In the genomic region with DNA sequence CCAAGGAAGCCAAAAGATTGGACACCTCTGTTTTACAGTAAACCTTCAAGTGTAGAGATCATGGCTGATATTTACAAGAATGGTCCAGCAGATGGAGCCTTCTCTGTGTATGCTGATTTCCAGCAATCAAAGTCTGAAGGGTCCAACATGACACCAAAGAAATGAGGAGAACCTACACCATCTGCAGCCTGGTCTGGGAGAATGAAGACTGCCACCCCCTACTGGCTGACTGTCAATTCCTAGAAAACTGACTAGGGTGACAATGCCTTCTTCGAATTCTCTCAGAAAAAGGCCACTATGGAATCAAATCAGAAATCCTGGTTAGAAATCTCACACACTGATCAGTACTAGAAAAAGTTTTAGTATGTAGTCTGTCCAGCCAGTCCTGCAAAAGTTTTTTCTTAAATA, we compare ENCODE assay signal across 8 cellular contexts.
DNase-seq lines count a peak whose midpoint lies in the region; FAIRE-seq and TF ChIP-seq lines count a peak whose summit lies in the region.

No MANE protein-coding gene starts in this region.

- H3K14ac ChIP-seq in H1 (ENCODE audit: insufficient read length): no peak overlapping the region

- no peak overlapping the region for H3K4me2 ChIP-seq in H1 (ENCODE audit: insufficient read depth in 1 of 2, low read depth in 2 of 2, low read length in 2 of 2)
- H3K4me2 ChIP-seq in mesendoderm (ENCODE audit: low read length): no peak overlapping the region

- H3K27me3 ChIP-seq in HAP-1 (ENCODE audit: low read depth) (no peaks in the 10 kb centered on the region), H1 (replicated peaks in 1 of 4; ENCODE audit: control insufficient read depth in 3 of 4, extremely low read depth in 1 of 4, insufficient read depth in 3 of 4, low read length in 3 of 4) (no peaks in the 10 kb centered on the region), mesendoderm (ENCODE audit: insufficient read depth, low read length, poor library complexity) (no peaks in the 10 kb centered on the region), ovary (no peaks in the 10 kb centered on the region)

- POLR2A ChIA-PET in H1 (lab: Charles Lee; ENCODE audit: partially characterized antibody): interaction anchor here (0.6 kb wide), 1 partner anchor 75 kb away, joined by 3 read pairs; no protein-coding TSS in a partner anchor

- H3K79me1 ChIP-seq in H1 (ENCODE audit: low read depth, low read length): no peaks in the 10 kb centered on the region; the same call in 1 of the 2 replicates
- peaks cover 3% of the 10 kb centered on the region for H3K79me1 ChIP-seq in mesendoderm (ENCODE audit: low read length)

- no peaks in the 10 kb centered on the region for H3K23me2 ChIP-seq in H1 (ENCODE audit: low read depth, low read length)

- TF ChIP-seq CTCF in H1 (IDR thresholded peaks at IDR 0.05; ENCODE audit: control extremely low read depth in 1 of 3, insufficient read depth in 1 of 3, low read depth in 1 of 3, low read length in 3 of 3): peak; percentile 30 to 56 (median 48)
- no peak for TF ChIP-seq CTCF in ovary (IDR thresholded peaks at IDR 0.05)

- H3K18ac ChIP-seq in H1 (ENCODE audit: extremely low read depth, low read length) (no peak overlapping the region), mesendoderm (ENCODE audit: low read length) (no peak overlapping the region)

- H2BK12ac ChIP-seq in H1 (ENCODE audit: low read depth, low read length): no peak overlapping the region

- peak; percentile 43 to 53 for TF ChIP-seq RAD21 in H1 (IDR thresholded peaks at IDR 0.05 in 1 of 2, conservative IDR thresholded peaks at IDR 0.05 in 1 of 2; ENCODE audit: low read depth in 2 of 2, low read length in 2 of 2)

- no peak overlapping the region for H2BK5ac ChIP-seq in H1 (ENCODE audit: low read depth, low read length)
- H2BK5ac ChIP-seq in mesendoderm (ENCODE audit: low read length): no peak overlapping the region

- H2AFZ ChIP-seq in H1 (ENCODE audit: low read length): no peak overlapping the region

- H4K5ac ChIP-seq in H1 (ENCODE audit: insufficient read length, low read depth, low read length) (no peak overlapping the region), mesendoderm (ENCODE audit: low read length) (no peak overlapping the region)

- H3K4me3 ChIP-seq in HAP-1: no peak overlapping the region
- no peak overlapping the region for H3K4me3 ChIP-seq in H1 (ENCODE audit: extremely low read depth in 1 of 4, insufficient read depth in 2 of 4, low read depth in 3 of 4, low read length in 4 of 4)
- no peak overlapping the region for H3K4me3 ChIP-seq in mesendoderm (ENCODE audit: low read length)
- no peak overlapping the region for H3K4me3 ChIP-seq in ovary

- CTCF ChIA-PET in H1 (lab: Charles Lee; ENCODE audit: partially characterized antibody): interaction anchor here (0.6 to 1.6 kb wide), 7 partner anchors 11 to 203 kb away, joined by 3 to 5 read pairs (median 3); no protein-coding TSS in a partner anchor

- TF ChIP-seq POLR2A in H1 (IDR thresholded peaks at IDR 0.05; ENCODE audit: control extremely low read depth in 1 of 2, low read depth in 2 of 2, low read length in 2 of 2) (no peak), ovary (IDR thresholded peaks at IDR 0.05) (no peak)

- WGBS in H1 (ENCODE audit: extremely low coverage in 1 of 2, insufficient coverage in 1 of 2, insufficient read length in 1 of 2, insufficient replicate concordance in 2 of 2, low coverage in 1 of 2, low lambda C conversion rate in 2 of 2, missing lambda C conversion rate in 1 of 2), 2 experiments: 95% methylated on average over 1 of the region's 1 CpG; no CpG with 5 or more reads in 1 of the 2 experiments
- WGBS in mesendoderm (ENCODE audit: extremely low coverage, insufficient coverage, low lambda C conversion rate): no CpG with 5 or more reads among the region's 1 CpG
- WGBS in ovary, 3 donors: 80 to 92% (median 88%) methylated on average over 1 of the region's 1 CpG

- no peaks in the 10 kb centered on the region for H3K9me3 ChIP-seq in HAP-1
- no peaks in the 10 kb centered on the region for H3K9me3 ChIP-seq in H1 (ENCODE audit: insufficient read depth in 2 of 2, low read depth in 1 of 2, low read length in 1 of 2)
- no peaks in the 10 kb centered on the region for H3K9me3 ChIP-seq in ovary

- H4K20me1 ChIP-seq in H1 (replicated peaks in 1 of 2; ENCODE audit: control insufficient read depth in 1 of 2, insufficient read depth in 2 of 2, low read length in 2 of 2): no peaks in the 10 kb centered on the region

- H3K4me1 ChIP-seq in HAP-1: no peaks in the 10 kb centered on the region
- H3K4me1 ChIP-seq in H1 (replicated peaks in 1 of 4; ENCODE audit: control insufficient read depth in 3 of 4, insufficient read depth in 4 of 4, low read length in 3 of 4): no peaks in the 10 kb centered on the region
- H3K4me1 ChIP-seq in mesendoderm (ENCODE audit: control insufficient read depth, low read depth, low read length): no peaks in the 10 kb centered on the region
- no peaks in the 10 kb centered on the region for H3K4me1 ChIP-seq in ovary (ENCODE audit: insufficient read depth)

- H3K27ac ChIP-seq in H1 (ENCODE audit: low read depth, low read length) (no peak overlapping the region), mesendoderm (ENCODE audit: low read depth, low read length) (no peak overlapping the region), ovary (no peak overlapping the region)

- no peak for TF ChIP-seq EP300 in H1 (IDR thresholded peaks at IDR 0.05; ENCODE audit: borderline replicate concordance in 1 of 2, low read depth in 2 of 2, low read length in 2 of 2)
- TF ChIP-seq EP300 in ovary (IDR thresholded peaks at IDR 0.05): no peak

- H3K79me2 ChIP-seq in H1 (ENCODE audit: control insufficient read depth in 1 of 2, insufficient read depth in 2 of 2, low read length in 2 of 2) (peaks cover 0 to 28% of the 10 kb centered on the region in 2 experiments; a peak in 2 of 4 replicates), mesendoderm (ENCODE audit: control insufficient read depth, insufficient read depth, low read length) (no peaks in the 10 kb centered on the region)

- H2BK120ac ChIP-seq in H1 (replicated peaks; ENCODE audit: low read depth, low read length) (no peak overlapping the region), mesendoderm (ENCODE audit: low read depth, low read length) (no peak overlapping the region)

- peak; percentile 6 for DNase-seq in DMS114 treated with DMSO at 0.1 percent for 48 hours (lab: John Stamatoyannopoulos, UW; ENCODE audit: unreplicated experiment)
- DNase-seq in HAP-1 (ENCODE audit: low spot score in 2 of 2): peak; percentile 75 to 80
- peak; percentile 97 for DNase-seq in OCI-M1 (lab: John Stamatoyannopoulos, UW)
- no peak for DNase-seq in H1 (ENCODE audit: low read depth in 1 of 2, low spot score in 2 of 2)
- DNase-seq in mesendoderm: peak; percentile 91
- no peak for DNase-seq in cortex of kidney (lab: John Stamatoyannopoulos, UW)
- no peak for DNase-seq in activated T-cell treated with anti-CD3 and anti-CD28 coated beads, Interleukin-2, amount 50 U/mL, for 1 hour
- no peak for DNase-seq in ovary

- H3K23ac ChIP-seq in H1 (ENCODE audit: insufficient read length) (no peak overlapping the region), mesendoderm (ENCODE audit: low read length) (no peak overlapping the region)

- intact Hi-C loops in ovary (cut with DNase I): no loop called here

- H4K91ac ChIP-seq in H1 (replicated peaks; ENCODE audit: insufficient read length, low read length): no peak overlapping the region

- H2BK20ac ChIP-seq in H1 (ENCODE audit: low read length): no peak overlapping the region

- no peak overlapping the region for H2AK5ac ChIP-seq in H1 (ENCODE audit: low read depth, low read length)
- no peak overlapping the region for H2AK5ac ChIP-seq in mesendoderm (ENCODE audit: low read length)

- H3K36me3 ChIP-seq in HAP-1 (replicated peaks) (no peaks in the 10 kb centered on the region), H1 (ENCODE audit: control insufficient read depth in 2 of 4, insufficient read depth in 4 of 4, low read length in 3 of 4) (no peaks in the 10 kb centered on the region), mesendoderm (ENCODE audit: control insufficient read depth, insufficient read depth, low read length) (no peaks in the 10 kb centered on the region), ovary (no peaks in the 10 kb centered on the region)

- H4K8ac ChIP-seq in H1 (ENCODE audit: extremely low read depth, insufficient read depth, low read length) (no peak overlapping the region), mesendoderm (ENCODE audit: low read depth, low read length) (no peak overlapping the region)

- H3K4ac ChIP-seq in H1 (replicated peaks; ENCODE audit: insufficient read length, low read depth, low read length) (no peak overlapping the region), mesendoderm (ENCODE audit: low read depth, low read length) (no peak overlapping the region)

- no peak for FAIRE-seq in H1 (lab: Jason Lieb, UNC)

- no peak overlapping the region for H2BK15ac ChIP-seq in H1 (ENCODE audit: low read length)
- no peak overlapping the region for H2BK15ac ChIP-seq in mesendoderm (replicated peaks; ENCODE audit: low read depth)

- H3K9ac ChIP-seq in H1 (replicated peaks in 1 of 4; ENCODE audit: extremely low read depth in 1 of 4, low read depth in 3 of 4, low read length in 3 of 4): no peak overlapping the region
- no peak overlapping the region for H3K9ac ChIP-seq in mesendoderm (ENCODE audit: low read length)

- H3K56ac ChIP-seq in H1 (replicated peaks; ENCODE audit: insufficient read length, low read depth, low read length) (no peak overlapping the region), mesendoderm (ENCODE audit: low read length) (no peak overlapping the region)

- in situ Hi-C loops in HAP-1 (cut with MboI; ENCODE audit: low sequenced_read_pairs): no loop called here

TF ChIP-seq in H1, 55 proteins besides CTCF, POLR2A, EP300 and RAD21:
- TF ChIP-seq RFX5 (IDR thresholded peaks at IDR 0.05; ENCODE audit: borderline replicate concordance, low read depth, low read length) (no peak), SAP30 (IDR thresholded peaks at IDR 0.05; ENCODE audit: insufficient read depth, insufficient replicate concordance, low read length) (no peak), POLR2AphosphoS5 (IDR thresholded peaks at IDR 0.05; ENCODE audit: low read depth, low read length) (no peak), HDAC2 (IDR thresholded peaks at IDR 0.05; ENCODE audit: borderline replicate concordance in 1 of 2, low read depth in 2 of 2, low read length in 2 of 2) (no peak)

Comparison
In these comparisons a context has a peak if more than half of its experiments do, and no peak if none do; other contexts are left out.
1. DNase-seq: peak in DMS114 treated with DMSO at 0.1 percent for 48 hours (single experiment), HAP-1 (2 of 2), OCI-M1 (single experiment) and mesendoderm (single experiment); none in H1 (0 of 2), cortex of kidney (single experiment), activated T-cell treated with anti-CD3 and anti-CD28 coated beads, Interleukin-2, amount 50 U/mL, for 1 hour (single experiment) and ovary (0 of 5).
2. CTCF ChIP-seq: peak in H1 (3 of 3); none in ovary (0 of 3).